Comparison of ENCODE assay signal across 14 cellular contexts in genomic region chr9:84324811-84325210, GRCh38. TPM values are rescaled to one million over a fixed set of nuclear protein-coding genes. Genes with fewer than 3 reads are reported as not detected.
DNase-seq lines count a peak whose midpoint lies in the region; ATAC-seq and TF ChIP-seq lines count a peak whose summit lies in the region.
"Had no signal": no experiment of that assay in that cellular context is flagged by ENCODE, and none has a peak within 500 bp of the region (broad histone marks: within the 10 kb centered on the region; RNA-seq: fewer than 3 reads in every experiment).

No MANE protein-coding gene starts in this region.

- H3K9me3 ChIP-seq in RWPE2 (ENCODE audit: severe bottlenecking) (peaks cover 4% of the 10 kb centered on the region), mammary epithelial cell (replicated peaks; ENCODE audit: insufficient read depth, low read length) (no peaks in the 10 kb centered on the region)
- H3K9me3 ChIP-seq: BE2C, HAP-1 had no signal

- H3K27me3 ChIP-seq in RWPE2 (ENCODE audit: insufficient read depth, poor library complexity, severe bottlenecking) = no peaks in the 10 kb centered on the region
- no peaks in the 10 kb centered on the region for H3K27me3 ChIP-seq in mammary epithelial cell (ENCODE audit: insufficient read depth, low read length)
- H3K27me3 ChIP-seq: BE2C had no signal

- H4K20me1 ChIP-seq in mammary epithelial cell (ENCODE audit: insufficient read depth, low read length) = no peaks in the 10 kb centered on the region

- intact Hi-C loops in mammary epithelial cell (cut with micrococcal nuclease) (no loop called here), left colon (cut with DNase I, micrococcal nuclease) (no loop called here)

- H3K36me3 Mint-ChIP-seq in activated naive CD4-positive, alpha-beta T cell treated with anti-CD3 and anti-CD28 coated beads, Interleukin-2, amount 50 U/mL, for 72 hours = peaks cover 0 to 12% of the 10 kb centered on the region in 2 donors
- H3K36me3 Mint-ChIP-seq: CD4-positive, alpha-beta memory T cell had no signal

- BruUV-seq in mammary epithelial cell (replicated peaks; lab: Mats Ljungman, UMichigan) = no TSS peak

- in situ Hi-C loops in mammary epithelial cell (cut with MboI; ENCODE audit: low sequenced_read_pairs in 2 of 2) = no loop called here

- H3K9me3 Mint-ChIP-seq in activated naive CD4-positive, alpha-beta T cell treated with anti-CD3 and anti-CD28 coated beads, Interleukin-2, amount 50 U/mL, for 72 hours = peaks cover 3 to 6% of the 10 kb centered on the region in 2 donors

- DNase-seq in RWPE2 (ENCODE audit: low spot score) = no peak
- no peak for DNase-seq in mammary epithelial cell
- DNase-seq in left colon = no peak
- DNase-seq in activated naive CD4-positive, alpha-beta T cell treated with anti-CD3 and anti-CD28 coated beads, Interleukin-2, amount 50 U/mL, for 72 hours (ENCODE audit: low spot score in 2 of 2) = no peak
- DNase-seq: BE2C; CD4-positive, alpha-beta memory T cell; DMS153; DMS79 treated with DMSO at 0.1 percent for 48 hours had no signal

- CTCF ChIA-PET in mammary epithelial cell (lab: Charles Lee; ENCODE audit: low non-redundant PET) = no interaction called here

- no peak for TF ChIP-seq CTCF in RWPE2 (IDR thresholded peaks at IDR 0.05; ENCODE audit: poor library complexity, severe bottlenecking)
- no peak for TF ChIP-seq CTCF in mammary epithelial cell (conservative IDR thresholded peaks at IDR 0.05 in 1 of 2, IDR thresholded peaks at IDR 0.05 in 1 of 2; ENCODE audit: extremely low read depth in 1 of 2, insufficient read depth in 1 of 2, low read depth in 1 of 2, low read length in 2 of 2)

- H3K79me2 ChIP-seq in mammary epithelial cell (ENCODE audit: insufficient read depth, low read length) = no peaks in the 10 kb centered on the region

- dilution Hi-C loops in mammary epithelial cell (cut with HindIII; ENCODE audit: low sequenced_read_pairs) = no loop called here

- no peak overlapping the region for H3K4me2 ChIP-seq in mammary epithelial cell (ENCODE audit: insufficient read depth, low read depth, low read length)
- H3K4me2 ChIP-seq: A549 had no signal

- no peaks in the 10 kb centered on the region for H3K36me3 ChIP-seq in RWPE2 (ENCODE audit: low read depth)
- H3K36me3 ChIP-seq in mammary epithelial cell (ENCODE audit: insufficient read depth, low read length) = no peaks in the 10 kb centered on the region
- H3K36me3 ChIP-seq: BE2C, HAP-1 had no signal

- H3K4me3 ChIP-seq in RWPE2 (ENCODE audit: severe bottlenecking) (no peak overlapping the region), mammary epithelial cell (replicated peaks in 1 of 3; ENCODE audit: insufficient read depth in 1 of 3, low read depth in 2 of 3, low read length in 3 of 3) (no peak overlapping the region)
- H3K4me3 ChIP-seq: A549, HAP-1 had no signal

- no peak for ATAC-seq in RWPE2 (ENCODE audit: low read depth)
- ATAC-seq in left colon = peak; percentile 31
- ATAC-seq in GM21529 (IDR thresholded peaks at IDR 0.05; ENCODE audit: unreplicated experiment) = no peak
- no peak for ATAC-seq in HG02970 (IDR thresholded peaks at IDR 0.05; ENCODE audit: low FRiP score, unreplicated experiment)
- ATAC-seq in GM21786 (IDR thresholded peaks at IDR 0.05; ENCODE audit: unreplicated experiment) = no peak
- ATAC-seq in activated naive CD4-positive, alpha-beta T cell treated with anti-CD3 and anti-CD28 coated beads, Interleukin-2, amount 50 U/mL, for 72 hours = no peak
- ATAC-seq: A549 had no signal

- H3K27ac Mint-ChIP-seq in activated naive CD4-positive, alpha-beta T cell treated with anti-CD3 and anti-CD28 coated beads, Interleukin-2, amount 50 U/mL, for 72 hours = no peak overlapping the region
- H3K27ac Mint-ChIP-seq: CD4-positive, alpha-beta memory T cell had no signal

- no peak overlapping the region for H2AFZ ChIP-seq in mammary epithelial cell (ENCODE audit: low read depth, low read length)

- no peak overlapping the region for H3K9ac ChIP-seq in mammary epithelial cell (ENCODE audit: insufficient read depth, low read length)

- H3K4me1 ChIP-seq in RWPE2 (ENCODE audit: insufficient read depth, poor library complexity, severe bottlenecking) = peaks cover 35% of the 10 kb centered on the region
- H3K4me1 ChIP-seq in mammary epithelial cell (ENCODE audit: insufficient read depth, low read length) = peaks cover 25% of the 10 kb centered on the region
- H3K4me1 ChIP-seq: A549, BE2C, HAP-1 had no signal

- peak overlapping the region; percentile 85 for H3K27ac ChIP-seq in RWPE2 (ENCODE audit: poor library complexity, severe bottlenecking)
- peak overlapping the region; percentile 29 for H3K27ac ChIP-seq in mammary epithelial cell (ENCODE audit: insufficient read depth, low read depth, low read length)
- H3K27ac ChIP-seq: A549 had no signal

RNA-seq across cellular contexts. Expression of gene SLC28A3, which starts 15.7 kb away (rescaled TPM):
- under 1 TPM; under 0.01 to 0.94 TPM for total RNA-seq in mammary epithelial cell
- polyA plus RNA-seq in mammary epithelial cell = 0.12 TPM
- polyA minus RNA-seq in mammary epithelial cell = not detected
- 1 to 10 TPM in 1 of 2 donors, under 1 TPM in 1; 0.84 to 1.5 TPM for total RNA-seq in left colon
- total RNA-seq in activated naive CD4-positive, alpha-beta T cell treated with anti-CD3 and anti-CD28 coated beads, Interleukin-2, amount 50 U/mL, for 72 hours = 1 to 10 TPM in 1 of 2 donors, under 1 TPM in 1; 0.09 to 2.8 TPM
- total RNA-seq: CD4-positive, alpha-beta memory T cell; H1 had no signal
- polyA plus RNA-seq: A549; CD4-positive, alpha-beta memory T cell had no signal
